In genomic region chr6:139540276-139540675, GRCh38 we compare ENCODE assay signal across 8 cellular contexts.
DNase-seq lines count a peak whose midpoint lies in the region; ATAC-seq lines count a peak whose summit lies in the region.

No MANE protein-coding gene starts in this region.

- H3K27ac ChIP-seq in subcutaneous abdominal adipose tissue (ENCODE audit: low read depth, low read length), result peak overlapping the region; percentile 66

- no peaks in the 10 kb centered on the region for H3K36me3 ChIP-seq in subcutaneous abdominal adipose tissue (ENCODE audit: control insufficient read depth in 5 of 5, insufficient read depth in 5 of 5, low read length in 5 of 5)

- no peaks in the 10 kb centered on the region for H3K9me3 ChIP-seq in subcutaneous abdominal adipose tissue (ENCODE audit: control insufficient read depth in 5 of 5, low read length in 5 of 5)

- peak; percentile 94 for ATAC-seq in GM18868 (IDR thresholded peaks at IDR 0.05; ENCODE audit: unreplicated experiment)

- peak overlapping the region in 1 of 5 donors; percentile 13 for H3K4me3 ChIP-seq in subcutaneous abdominal adipose tissue (ENCODE audit: low read depth in 1 of 5, low read length in 5 of 5)

- no peaks in the 10 kb centered on the region for H3K27me3 ChIP-seq in subcutaneous abdominal adipose tissue (ENCODE audit: control insufficient read depth in 5 of 5, insufficient read depth in 4 of 5, low read length in 5 of 5)

- peak; percentile 64 for DNase-seq in HT1080 (ENCODE audit: low read depth)
- DNase-seq in activated T-cell treated with anti-CD3 and anti-CD28 coated beads for 24 hours (ENCODE audit: low read depth), result peak; percentile 9
- peak; percentile 81 for DNase-seq in iris pigment epithelial cell (ENCODE audit: low read depth)
- no peak for DNase-seq in cortex of kidney (lab: John Stamatoyannopoulos, UW)
- no peak for DNase-seq in NCI-H2227 (lab: John Stamatoyannopoulos, UW; ENCODE audit: unreplicated experiment)
- DNase-seq in NCI-H524 treated with DMSO at 0.1 percent for 48 hours (lab: John Stamatoyannopoulos, UW), result no peak

- H3K4me1 ChIP-seq in subcutaneous abdominal adipose tissue (ENCODE audit: control insufficient read depth in 5 of 5, insufficient read depth in 5 of 5, low read length in 5 of 5), result peaks cover 0 to 21% (median 14%) of the 10 kb centered on the region in 5 donors

- no peak overlapping the region for H3K9ac ChIP-seq in subcutaneous abdominal adipose tissue (ENCODE audit: low read length in 5 of 5)

Comparison
In these comparisons a context has a peak if more than half of its experiments do, and no peak if none do; other contexts are left out.
1. DNase-seq: peak in HT1080 (single experiment), activated T-cell treated with anti-CD3 and anti-CD28 coated beads for 24 hours (single experiment) and iris pigment epithelial cell (single experiment); none in cortex of kidney (single experiment), NCI-H2227 (single experiment) and NCI-H524 treated with DMSO at 0.1 percent for 48 hours (single experiment).